16 cellular contexts compared by ENCODE assay signal in the genomic region with DNA sequence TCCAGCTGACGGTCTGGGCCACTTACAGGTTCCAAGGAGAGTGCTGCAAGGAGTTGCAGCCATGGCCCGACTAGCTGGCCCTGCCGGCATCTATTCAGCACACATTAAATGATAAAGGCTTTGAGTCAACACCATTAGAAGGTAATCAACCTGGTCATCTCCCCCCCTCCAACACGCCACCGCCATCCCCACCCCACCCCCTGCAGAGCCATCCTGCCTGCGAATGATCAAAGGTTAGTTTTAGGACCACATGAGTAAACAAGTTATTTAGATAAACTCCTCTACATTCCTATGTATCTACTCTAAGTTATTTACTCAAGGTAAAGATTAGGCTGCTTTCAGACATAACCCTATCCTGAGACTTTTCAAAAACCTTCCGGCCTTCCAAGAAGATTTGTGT.
"Had no signal": no experiment of that assay in that cellular context is flagged by ENCODE, and none has a peak within 500 bp of the region (broad histone marks: within the 10 kb centered on the region; RNA-seq: fewer than 3 reads in every experiment).

No MANE protein-coding gene starts in this region.

- DNase-seq: activated CD4-positive, alpha-beta T cell treated with anti-CD3 and anti-CD28 coated beads, Interleukin-2, amount 50 U/mL, for 4 hours; activated CD4-positive, CD25-positive, alpha-beta regulatory T cell treated with anti-CD3 and anti-CD28 coated beads, Interleukin-2, amount 50 U/mL, for 72 hours; activated naive CD4-positive, alpha-beta T cell treated with anti-CD3 and anti-CD28 coated beads for 36 hours; activated naive CD8-positive, alpha-beta T cell treated with anti-CD3 and anti-CD28 coated beads, Interleukin-2, amount 50 U/mL, for 24 hours; aorta; dermis blood vessel endothelial cell; effector memory CD8-positive, alpha-beta T cell; head of caudate nucleus; kidney; left ventricle myocardium inferior; natural killer cell; retina; stimulated activated CD4-positive, alpha-beta T cell treated with anti-CD3 and anti-CD28 coated beads, Interleukin-15, amount 100 ng/mL, for 24 hours had no signal

- ATAC-seq: activated naive CD8-positive, alpha-beta T cell treated with anti-CD3 and anti-CD28 coated beads, Interleukin-2, amount 50 U/mL, for 24 hours; activated T-helper 17 cell treated with anti-CD3 and anti-CD28 coated beads, Interleukin-2, amount 50 U/mL, for 72 hours; effector memory CD8-positive, alpha-beta T cell; natural killer cell had no signal

- H3K9me3 ChIP-seq: left ventricle myocardium inferior had no signal

- H3K4me1 ChIP-seq: left ventricle myocardium inferior had no signal

- H3K27ac ChIP-seq: epithelial cell of prostate, left ventricle myocardium inferior had no signal

- H3K36me3 ChIP-seq: left ventricle myocardium inferior had no signal

- FAIRE-seq: frontal cortex, kidney had no signal

- H3K4me3 ChIP-seq: left ventricle myocardium inferior had no signal
